In the genomic region with DNA sequence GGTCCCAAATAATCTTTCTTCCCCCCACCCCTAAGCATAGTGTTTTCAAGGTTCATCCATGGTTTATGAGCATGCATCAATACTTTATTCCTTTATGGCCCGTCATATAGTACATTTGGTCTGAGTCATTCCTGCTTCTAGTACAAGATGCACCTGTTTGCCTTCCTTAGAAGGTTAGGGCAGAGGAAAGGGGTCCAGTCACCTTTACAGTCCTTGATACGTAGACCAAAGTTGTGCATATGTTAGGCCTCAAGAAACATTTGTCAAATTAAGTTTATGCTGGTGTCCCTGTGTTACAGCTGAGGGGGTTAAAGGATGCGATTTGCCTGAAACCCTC, we compare ENCODE assay signal across 8 cellular contexts. TPM values are rescaled to one million over a fixed set of nuclear protein-coding genes. Genes with fewer than 3 reads are reported as not detected.
DNase-seq lines count a peak whose midpoint lies in the region; ATAC-seq and TF ChIP-seq lines count a peak whose summit lies in the region.

No MANE protein-coding gene starts in this region.

- H3K4me1 ChIP-seq in DOHH2 (ENCODE audit: control insufficient read depth, low read length): peaks cover 31% of the 10 kb centered on the region
- H3K4me1 ChIP-seq in esophagus (ENCODE audit: control insufficient read depth in 2 of 2, insufficient read depth in 2 of 2, low read length in 1 of 2): no peaks in the 10 kb centered on the region

- TF ChIP-seq CTCF in DOHH2 (IDR thresholded peaks at IDR 0.05; ENCODE audit: low read depth, low read length, poor library complexity, severe bottlenecking): no peak
- TF ChIP-seq CTCF in RWPE1 (conservative IDR thresholded peaks at IDR 0.05; ENCODE audit: low read depth): no peak
- no peak for TF ChIP-seq CTCF in progenitor cell of endocrine pancreas (IDR thresholded peaks at IDR 0.05; ENCODE audit: unreplicated experiment)

- H3K4me3 ChIP-seq in DOHH2 (ENCODE audit: low read length): peak overlapping the region; percentile 100
- peak overlapping the region; percentile 98 for H3K4me3 ChIP-seq in esophagus (ENCODE audit: low read depth in 1 of 2, low read length in 2 of 2)

- H3K36me3 Mint-ChIP-seq in progenitor cell of endocrine pancreas (ENCODE audit: insufficient read depth): no peaks in the 10 kb centered on the region

- CTCF ChIA-PET in RWPE1 (lab: Yijun Ruan, JAX): interaction anchor here (0.5 to 2.6 kb wide), 2 partner anchors 16 to 140 kb away, joined by 3 to 8 read pairs; no protein-coding TSS in a partner anchor

- peaks cover 19% of the 10 kb centered on the region for H3K4me1 Mint-ChIP-seq in progenitor cell of endocrine pancreas (ENCODE audit: low read depth)

- POLR2A ChIA-PET in RWPE1 (lab: Yijun Ruan, JAX; ENCODE audit: low non-redundant PET): interaction anchor here (0.6 to 1.6 kb wide), 5 partner anchors 11 to 365 kb away, joined by 3 to 15 read pairs (median 4); no protein-coding TSS in a partner anchor

- peaks cover 23% of the 10 kb centered on the region for H3K36me3 ChIP-seq in DOHH2 (ENCODE audit: control insufficient read depth, low read length)
- H3K36me3 ChIP-seq in esophagus (ENCODE audit: control insufficient read depth in 2 of 2, insufficient read depth in 2 of 2, low read length in 1 of 2): no peaks in the 10 kb centered on the region

- peak overlapping the region; percentile 89 for H3K4me2 ChIP-seq in DOHH2 (ENCODE audit: low read length)

- DNase-seq in RWPE1 (ENCODE audit: low spot score) (no peak), progenitor cell of endocrine pancreas (ENCODE audit: low spot score, unreplicated experiment) (no peak), A172 (ENCODE audit: low spot score) (no peak)

- peak overlapping the region; percentile 89 for H3K27ac ChIP-seq in DOHH2 (ENCODE audit: low read depth, low read length)
- peak overlapping the region; percentile 98 for H3K27ac ChIP-seq in RWPE1
- peak overlapping the region; percentile 98 to 100 for H3K27ac ChIP-seq in esophagus (ENCODE audit: low read depth in 2 of 2, low read length in 1 of 2)

- H3K27me3 ChIP-seq in DOHH2 (ENCODE audit: control insufficient read depth, low read length): no peaks in the 10 kb centered on the region
- H3K27me3 ChIP-seq in esophagus (ENCODE audit: control insufficient read depth in 1 of 2, insufficient read depth in 2 of 2, low read length in 2 of 2): no peaks in the 10 kb centered on the region

- H3F3A ChIP-seq in DOHH2 (ENCODE audit: control insufficient read depth, insufficient read depth): 0 out of 2 replicates have a peak, but pooled peaks cover 3% of the 10 kb centered on the region

- no peak for ATAC-seq in GM21526 (IDR thresholded peaks at IDR 0.05; ENCODE audit: low FRiP score, unreplicated experiment)
- no peak for ATAC-seq in GM19397 (IDR thresholded peaks at IDR 0.05; ENCODE audit: unreplicated experiment)
- no peak for ATAC-seq in HG03521 (IDR thresholded peaks at IDR 0.05; ENCODE audit: unreplicated experiment)

- no peaks in the 10 kb centered on the region for H3K27me3 Mint-ChIP-seq in progenitor cell of endocrine pancreas

- no peaks in the 10 kb centered on the region for H3K9me2 ChIP-seq in DOHH2 (replicated peaks; ENCODE audit: control insufficient read depth, low read length)

- H3K4me3 Mint-ChIP-seq in progenitor cell of endocrine pancreas (ENCODE audit: low read depth): peak overlapping the region; percentile 99

- peak overlapping the region; percentile 100 for H3K27ac Mint-ChIP-seq in progenitor cell of endocrine pancreas

- peaks cover 16% of the 10 kb centered on the region for H4K20me1 ChIP-seq in DOHH2 (ENCODE audit: control insufficient read depth, insufficient read depth, low read depth, low read length)

- H3K9me3 ChIP-seq in DOHH2 (ENCODE audit: control insufficient read depth, insufficient read depth, low read length) (no peaks in the 10 kb centered on the region), esophagus (ENCODE audit: control insufficient read depth in 2 of 2, insufficient read depth in 1 of 2, low read depth in 1 of 2, low read length in 1 of 2) (no peaks in the 10 kb centered on the region)

- WGBS in esophagus, 2 donors: 55 to 57% methylated on average over 3 of the region's 3 CpGs

- no peaks in the 10 kb centered on the region for H3K9me3 Mint-ChIP-seq in progenitor cell of endocrine pancreas (ENCODE audit: low read depth)

- peaks cover 53% of the 10 kb centered on the region for H3K79me2 ChIP-seq in DOHH2 (ENCODE audit: control insufficient read depth, low read length)

RNA-seq across cellular contexts. Expression of a gene that starts 1.4 kb away (rescaled TPM):
- 10 to 100 TPM; 11.0 to 11.5 TPM for polyA plus RNA-seq in esophagus
- total RNA-seq in progenitor cell of endocrine pancreas: 10.7 and 13.0 TPM in 2 replicates
- 23.4 and 32.7 TPM in 2 replicates for total RNA-seq in A172 (2014; rRNA removed; shearing (Covaris generic))

RNA-seq across cellular contexts. Expression of a gene that starts 1.5 kb away (rescaled TPM):
- polyA plus RNA-seq in esophagus: 10 to 100 TPM; 11.3 to 18.3 TPM
- total RNA-seq in progenitor cell of endocrine pancreas: 36.4 and 39.2 TPM in 2 replicates
- total RNA-seq in A172 (2014; rRNA removed; shearing (Covaris generic)): 21.1 and 22.4 TPM in 2 replicates
